ENCODE assay signal across 28 cellular contexts in genomic region chr7:67843615-67844014, GRCh38.
"Had no signal": no experiment of that assay in that cellular context is flagged by ENCODE, and none has a peak within 500 bp of the region (broad histone marks: within the 10 kb centered on the region; RNA-seq: fewer than 3 reads in every experiment).

No MANE protein-coding gene starts in this region.

- H3K4me3 Mint-ChIP-seq: natural killer cell; nephron; neural progenitor cell; stimulated activated effector memory CD8-positive, alpha-beta T cell treated with anti-CD3 and anti-CD28 coated beads, Interleukin-12 subunit alpha, Interleukin-12 subunit beta, amount 100 ng/mL, for 72 hours; stimulated activated naive B cell treated with anti-CD40 and anti-IgM and Interleukin-4, amounts not matched to agents 10 μg/mL and 1 μg/mL and 100 μg/mL, for 72 hours; stimulated activated naive CD8-positive, alpha-beta T cell treated with anti-CD3 and anti-CD28 coated beads, Interleukin-15, Interleukin-2, amounts not matched to agents 100 ng/mL and 50 ng/mL, for 24 hours had no signal

- DNase-seq: natural killer cell; occipital lobe; ovary; posterior cingulate gyrus; psoas muscle; right cardiac atrium; right lobe of liver; sigmoid colon; small intestine; stimulated activated CD4-positive, alpha-beta T cell treated with anti-CD3 and anti-CD28 coated beads, Interleukin-15, amount 100 ng/mL, for 24 hours; stimulated activated CD4-positive, alpha-beta T cell treated with anti-CD3 and anti-CD28 coated beads, Interleukin-2, amount 100 ng/mL, for 24 hours; stimulated activated CD4-positive, alpha-beta T cell treated with anti-CD3 and anti-CD28 coated beads, Interleukin-2, amount 100 ng/mL, for 48 hours; stimulated activated CD4-positive, alpha-beta T cell treated with anti-CD3 and anti-CD28 coated beads, Interleukin-4, amount 100 ng/mL, for 24 hours; stimulated activated naive B cell treated with anti-CD40 and anti-IgM and Interleukin-4, amounts not matched to agents 10 μg/mL and 1 μg/mL and 100 μg/mL, for 72 hours; stimulated activated naive CD4-positive, alpha-beta T cell treated with Interleukin-2 at 50 U/mL for 16 hours; stomach; thyroid gland; trophoblast cell; upper lobe of left lung had no signal

- H3K27ac ChIP-seq: neural progenitor cell, ovary, parathyroid adenoma, psoas muscle, right lobe of liver, sigmoid colon, stomach, thoracic aorta, thyroid gland, tibial nerve, upper lobe of left lung, vagina had no signal

- H3K4me1 Mint-ChIP-seq: natural killer cell; nephron; stimulated activated effector memory CD8-positive, alpha-beta T cell treated with anti-CD3 and anti-CD28 coated beads, Interleukin-12 subunit alpha, Interleukin-12 subunit beta, amount 100 ng/mL, for 72 hours; stimulated activated naive B cell treated with anti-CD40 and anti-IgM and Interleukin-4, amounts not matched to agents 10 μg/mL and 1 μg/mL and 100 μg/mL, for 72 hours had no signal

- H3K79me2 ChIP-seq: parathyroid adenoma had no signal

- H3K36me3 Mint-ChIP-seq: natural killer cell; neural progenitor cell; stimulated activated effector memory CD8-positive, alpha-beta T cell treated with anti-CD3 and anti-CD28 coated beads, Interleukin-12 subunit alpha, Interleukin-12 subunit beta, amount 100 ng/mL, for 72 hours; stimulated activated naive B cell treated with anti-CD40 and anti-IgM and Interleukin-4, amounts not matched to agents 10 μg/mL and 1 μg/mL and 100 μg/mL, for 72 hours had no signal

- H3K4me1 ChIP-seq: parathyroid adenoma, psoas muscle, right lobe of liver, thyroid gland, tibial nerve, upper lobe of left lung, vagina had no signal

- H3K27me3 Mint-ChIP-seq: stimulated activated naive B cell treated with anti-CD40 and anti-IgM and Interleukin-4, amounts not matched to agents 10 μg/mL and 1 μg/mL and 100 μg/mL, for 72 hours; stimulated activated naive CD8-positive, alpha-beta T cell treated with anti-CD3 and anti-CD28 coated beads, Interleukin-15, Interleukin-2, amounts not matched to agents 100 ng/mL and 50 ng/mL, for 24 hours had no signal

- H3K4me3 ChIP-seq: neural progenitor cell, ovary, psoas muscle, right lobe of liver, sigmoid colon, stomach, thoracic aorta, thyroid gland, tibial nerve, upper lobe of left lung, vagina had no signal

- H3K27me3 ChIP-seq: neural progenitor cell, ovary, right lobe of liver, sigmoid colon, stomach, thyroid gland, tibial nerve, upper lobe of left lung, vagina had no signal

- H3K9me3 ChIP-seq: ovary, right lobe of liver, thoracic aorta, thyroid gland, upper lobe of left lung, vagina had no signal

- H2AFZ ChIP-seq: neural progenitor cell, parathyroid adenoma had no signal

- H3K9ac ChIP-seq: neural progenitor cell, parathyroid adenoma had no signal

- H3K36me3 ChIP-seq: neural progenitor cell, ovary, right lobe of liver, sigmoid colon, stomach, thoracic aorta, thyroid gland, tibial nerve, upper lobe of left lung, vagina had no signal

- H3K27ac Mint-ChIP-seq: natural killer cell; nephron; neural progenitor cell; progenitor cell of endocrine pancreas; stimulated activated effector memory CD8-positive, alpha-beta T cell treated with anti-CD3 and anti-CD28 coated beads, Interleukin-12 subunit alpha, Interleukin-12 subunit beta, amount 100 ng/mL, for 72 hours; stimulated activated naive B cell treated with anti-CD40 and anti-IgM and Interleukin-4, amounts not matched to agents 10 μg/mL and 1 μg/mL and 100 μg/mL, for 72 hours; stimulated activated naive CD8-positive, alpha-beta T cell treated with anti-CD3 and anti-CD28 coated beads, Interleukin-15, Interleukin-2, amounts not matched to agents 100 ng/mL and 50 ng/mL, for 24 hours had no signal
